In genomic region chr11:112612283-112612849, GRCh38 we compare ENCODE assay signal across 15 cellular contexts.
DNase-seq lines count a peak whose midpoint lies in the region; ATAC-seq and TF ChIP-seq lines count a peak whose summit lies in the region.
"Had no signal": no experiment of that assay in that cellular context is flagged by ENCODE, and none has a peak within 500 bp of the region (broad histone marks: within the 10 kb centered on the region; RNA-seq: fewer than 3 reads in every experiment).

No MANE protein-coding gene starts in this region.

- no peaks in the 10 kb centered on the region for H3K27me3 ChIP-seq in breast epithelium
- H3K27me3 ChIP-seq: adrenal gland had no signal

- H3K27ac Mint-ChIP-seq in mesothelial cell of epicardium = peak overlapping the region; percentile 48
- H3K27ac Mint-ChIP-seq in activated CD4-positive, alpha-beta memory T cell treated with anti-CD3 and anti-CD28 coated beads for 36 hours = no peak overlapping the region
- H3K27ac Mint-ChIP-seq: activated B cell treated with CpG ODN at 0.5 μM for 24 hours; stimulated activated naive B cell treated with anti-CD40 and anti-IgM and Interleukin-4, amounts not matched to agents 10 μg/mL and 1 μg/mL and 100 μg/mL, for 72 hours had no signal

- no peaks in the 10 kb centered on the region for H3K36me3 Mint-ChIP-seq in mesothelial cell of epicardium
- H3K36me3 Mint-ChIP-seq in activated CD4-positive, alpha-beta memory T cell treated with anti-CD3 and anti-CD28 coated beads for 36 hours = no peaks in the 10 kb centered on the region
- H3K36me3 Mint-ChIP-seq: stimulated activated naive B cell treated with anti-CD40 and anti-IgM and Interleukin-4, amounts not matched to agents 10 μg/mL and 1 μg/mL and 100 μg/mL, for 72 hours had no signal

- H3K4me3 ChIP-seq in breast epithelium = no peak overlapping the region
- H3K4me3 ChIP-seq: adrenal gland had no signal

- no peaks in the 10 kb centered on the region for H3K9me3 ChIP-seq in breast epithelium
- H3K9me3 ChIP-seq: adrenal gland had no signal

- no peaks in the 10 kb centered on the region for H3K9me3 Mint-ChIP-seq in mesothelial cell of epicardium
- no peaks in the 10 kb centered on the region for H3K9me3 Mint-ChIP-seq in activated CD4-positive, alpha-beta memory T cell treated with anti-CD3 and anti-CD28 coated beads for 36 hours
- H3K9me3 Mint-ChIP-seq: activated B cell treated with CpG ODN at 0.5 μM for 24 hours; stimulated activated naive B cell treated with anti-CD40 and anti-IgM and Interleukin-4, amounts not matched to agents 10 μg/mL and 1 μg/mL and 100 μg/mL, for 72 hours had no signal

- H3K4me1 Mint-ChIP-seq in mesothelial cell of epicardium = peaks cover 83% of the 10 kb centered on the region
- no peaks in the 10 kb centered on the region for H3K4me1 Mint-ChIP-seq in activated CD4-positive, alpha-beta memory T cell treated with anti-CD3 and anti-CD28 coated beads for 36 hours (ENCODE audit: low read depth)
- H3K4me1 Mint-ChIP-seq: activated B cell treated with CpG ODN at 0.5 μM for 24 hours; stimulated activated naive B cell treated with anti-CD40 and anti-IgM and Interleukin-4, amounts not matched to agents 10 μg/mL and 1 μg/mL and 100 μg/mL, for 72 hours had no signal

- POLR2A ChIA-PET in activated CD4-positive, alpha-beta memory T cell treated with anti-CD3 and anti-CD28 coated beads for 36 hours (lab: Charles Lee) = no interaction called here

- CTCF ChIA-PET in activated CD4-positive, alpha-beta memory T cell treated with anti-CD3 and anti-CD28 coated beads for 36 hours (lab: Charles Lee) = no interaction called here

- no peaks in the 10 kb centered on the region for H3K27me3 Mint-ChIP-seq in mesothelial cell of epicardium (ENCODE audit: low read depth)
- peaks cover 5% of the 10 kb centered on the region for H3K27me3 Mint-ChIP-seq in activated CD4-positive, alpha-beta memory T cell treated with anti-CD3 and anti-CD28 coated beads for 36 hours
- H3K27me3 Mint-ChIP-seq: stimulated activated naive B cell treated with anti-CD40 and anti-IgM and Interleukin-4, amounts not matched to agents 10 μg/mL and 1 μg/mL and 100 μg/mL, for 72 hours had no signal

- H3K4me3 Mint-ChIP-seq in mesothelial cell of epicardium = no peak overlapping the region
- no peak overlapping the region for H3K4me3 Mint-ChIP-seq in activated CD4-positive, alpha-beta memory T cell treated with anti-CD3 and anti-CD28 coated beads for 36 hours
- H3K4me3 Mint-ChIP-seq: activated B cell treated with CpG ODN at 0.5 μM for 24 hours; stimulated activated naive B cell treated with anti-CD40 and anti-IgM and Interleukin-4, amounts not matched to agents 10 μg/mL and 1 μg/mL and 100 μg/mL, for 72 hours had no signal

- TF ChIP-seq CTCF in breast epithelium (IDR thresholded peaks at IDR 0.05) (no peak), mesothelial cell of epicardium (IDR thresholded peaks at IDR 0.05; ENCODE audit: unreplicated experiment) (no peak)

- peak overlapping the region; percentile 74 to 82 for H3K27ac ChIP-seq in breast epithelium
- H3K27ac ChIP-seq: adrenal gland had no signal

- peaks cover 0 to 17% of the 10 kb centered on the region in 2 donors for H3K4me1 ChIP-seq in breast epithelium

- peak; percentile 21 for DNase-seq in ELF-1 (ENCODE audit: low read depth, low spot score)
- peak; percentile 43 for DNase-seq in NCI-H2196 (lab: John Stamatoyannopoulos, UW; ENCODE audit: unreplicated experiment)
- no peak for DNase-seq in breast epithelium (ENCODE audit: low spot score in 2 of 2)
- no peak for DNase-seq in mesothelial cell of epicardium (ENCODE audit: low spot score in 2 of 2, unreplicated experiment in 2 of 2)
- DNase-seq in activated CD4-positive, alpha-beta memory T cell treated with anti-CD3 and anti-CD28 coated beads for 36 hours = no peak
- DNase-seq in cardiac septum (ENCODE audit: low spot score) = no peak
- DNase-seq in left lobe of liver (ENCODE audit: low spot score) = no peak
- no peak for DNase-seq in activated T-cell treated with anti-CD3 and anti-CD28 coated beads, Interleukin-2, amount 50 U/mL, for 48 hours
- DNase-seq: activated B cell treated with CpG ODN at 0.5 μM for 24 hours; activated T-cell treated with anti-CD3 and anti-CD28 coated beads, Interleukin-2, amount 50 U/mL, for 1 hour; Karpas-422; NCI-H526 treated with DMSO at 0.1 percent for 48 hours; stimulated activated CD4-positive, alpha-beta T cell treated with anti-CD3 and anti-CD28 coated beads, Interleukin-4, amount 100 ng/mL, for 1 hour; stimulated activated naive B cell treated with anti-CD40 and anti-IgM and Interleukin-4, amounts not matched to agents 10 μg/mL and 1 μg/mL and 100 μg/mL, for 72 hours had no signal

- no peak for ATAC-seq in left lobe of liver
- ATAC-seq: stimulated activated naive B cell treated with anti-CD40 and anti-IgM and Interleukin-4, amounts not matched to agents 10 μg/mL and 1 μg/mL and 100 μg/mL, for 72 hours had no signal

- intact Hi-C loops in breast epithelium (cut with DNase I; ENCODE audit: low total_unique reads) = no loop called here
- intact Hi-C loops in activated CD4-positive, alpha-beta memory T cell treated with anti-CD3 and anti-CD28 coated beads for 36 hours (cut with micrococcal nuclease) = no loop called here
- intact Hi-C loops in cardiac septum (cut with DNase I) = no loop called here

- H3K36me3 ChIP-seq in breast epithelium = no peaks in the 10 kb centered on the region
- H3K36me3 ChIP-seq: adrenal gland had no signal

- TF ChIP-seq POLR2A in breast epithelium (IDR thresholded peaks at IDR 0.05) = no peak

Comparison
In these comparisons a context has a peak if more than half of its experiments do, and no peak if none do; other contexts are left out.
1. DNase-seq: peak in ELF-1 (single experiment) and NCI-H2196 (single experiment); none in breast epithelium (0 of 2), mesothelial cell of epicardium (0 of 2), activated CD4-positive, alpha-beta memory T cell treated with anti-CD3 and anti-CD28 coated beads for 36 hours (single experiment), cardiac septum (single experiment), left lobe of liver (single experiment) and activated T-cell treated with anti-CD3 and anti-CD28 coated beads, Interleukin-2, amount 50 U/mL, for 48 hours (0 of 2).